In the genomic region with DNA sequence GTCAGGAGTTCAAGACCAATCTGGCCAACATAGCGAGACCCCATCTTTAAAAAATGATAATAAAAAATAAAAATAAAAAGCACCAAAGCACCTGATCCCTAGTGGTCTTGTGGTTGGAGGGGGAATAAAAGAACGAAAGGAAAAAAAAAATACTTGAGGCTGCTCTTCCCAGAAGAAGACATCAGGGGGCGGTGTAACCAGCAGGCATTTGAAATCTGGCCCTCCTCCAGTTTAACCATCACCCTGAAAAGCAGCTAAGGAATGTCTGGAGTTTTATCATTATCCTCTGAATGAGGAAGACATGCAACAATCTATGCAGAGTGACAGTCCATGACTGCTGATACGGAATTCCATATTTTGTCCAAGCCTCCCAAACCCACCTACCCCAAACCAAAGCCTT, we compare ENCODE assay signal across 10 cellular contexts. TPM values are rescaled to one million over a fixed set of nuclear protein-coding genes. Genes with fewer than 3 reads are reported as not detected.
A peak's percentile ranks its signal among the peaks of the same experiment; 100 is the strongest.
DNase-seq lines count a peak whose midpoint lies in the region; ATAC-seq and TF ChIP-seq lines count a peak whose summit lies in the region.
"Had no signal": no experiment of that assay in that cellular context is flagged by ENCODE, and none has a peak within 500 bp of the region (broad histone marks: within the 10 kb centered on the region; RNA-seq: fewer than 3 reads in every experiment).

No MANE protein-coding gene starts in this region.

- no peak for ATAC-seq in Panc1
- ATAC-seq in GM21529 (IDR thresholded peaks at IDR 0.05; ENCODE audit: unreplicated experiment), result no peak
- no peak for ATAC-seq in HG03039 (IDR thresholded peaks at IDR 0.05; ENCODE audit: unreplicated experiment)
- ATAC-seq: left lung had no signal

- H3K36me3 ChIP-seq in Panc1 (ENCODE audit: control insufficient read depth, insufficient read depth, low read length), result no peaks in the 10 kb centered on the region
- H3K36me3 ChIP-seq: left lung had no signal

- H3K9me3 ChIP-seq in Panc1 (ENCODE audit: control insufficient read depth, insufficient read depth, low read depth, low read length), result no peaks in the 10 kb centered on the region
- H3K9me3 ChIP-seq: left lung had no signal

- POLR2A ChIA-PET in GM10248 (lab: Yijun Ruan, JAX) (no interaction called here), Panc1 (lab: Charles Lee) (no interaction called here), RWPE1 (lab: Yijun Ruan, JAX; ENCODE audit: low non-redundant PET) (no interaction called here)

- CTCF ChIA-PET in GM10248 (lab: Yijun Ruan, JAX), result interaction anchor here (0.9 to 5.8 kb wide), 16 partner anchors 9 to 263 kb away, joined by 3 to 40 read pairs (median 4); a partner anchor contains a TSS
- CTCF ChIA-PET in Panc1 (lab: Charles Lee), result interaction anchor here (0.5 kb wide), 1 partner anchor 141 kb away, joined by 4 read pairs; no protein-coding TSS in a partner anchor
- CTCF ChIA-PET in RWPE1 (lab: Yijun Ruan, JAX), result no interaction called here

- intact Hi-C loops in Panc1 (cut with micrococcal nuclease; ENCODE audit: unreplicated experiment), result no loop called here

- no TSS peak for BruUV-seq in Panc1 (replicated peaks; lab: Mats Ljungman, UMichigan)

- no peaks in the 10 kb centered on the region for H3K27me3 ChIP-seq in Panc1 (ENCODE audit: control insufficient read depth, insufficient read depth, low read length)
- H3K27me3 ChIP-seq: left lung had no signal

- DNase-seq in A172 (ENCODE audit: low spot score) (peak; percentile 15), GM10248 (ENCODE audit: extremely low spot score) (no peak), Panc1 (ENCODE audit: low read depth, low spot score) (no peak), fibroblast of the aortic adventitia (ENCODE audit: low read depth) (peak; percentile 53), DMS79 (lab: John Stamatoyannopoulos, UW) (no peak), RWPE1 (ENCODE audit: low spot score) (no peak)
- DNase-seq: activated CD8-positive, alpha-beta memory T cell treated with anti-CD3 and anti-CD28 coated beads, Interleukin-2, amount 50 U/mL, for 4 hours; left lung had no signal

- TF ChIP-seq CTCF in GM10248 (IDR thresholded peaks at IDR 0.05; ENCODE audit: control extremely low read depth, extremely low read depth, low read depth, missing control alignments), result peak; percentile 52
- peak; percentile 62; the same call in 1 of the 2 replicates for TF ChIP-seq CTCF in Panc1 (IDR thresholded peaks at IDR 0.05)
- TF ChIP-seq CTCF in fibroblast of the aortic adventitia (IDR thresholded peaks at IDR 0.05; ENCODE audit: insufficient read depth, low read length), result peak; percentile 64
- no peak; the same call in 1 of the 2 replicates for TF ChIP-seq CTCF in RWPE1 (conservative IDR thresholded peaks at IDR 0.05; ENCODE audit: low read depth)

- no peak overlapping the region for H3K27ac ChIP-seq in Panc1 (ENCODE audit: low read length)
- no peak overlapping the region for H3K27ac ChIP-seq in RWPE1
- H3K27ac ChIP-seq: left lung had no signal

- H3K4me3 ChIP-seq in Panc1 (ENCODE audit: low read depth in 2 of 2, low read length in 2 of 2) (no peak overlapping the region), fibroblast of the aortic adventitia (ENCODE audit: low read depth, low read length) (no peak overlapping the region)
- H3K4me3 ChIP-seq: left lung had no signal

- in situ Hi-C loops in Panc1 (cut with HindIII; ENCODE audit: low pct_unique_long_range_greater_than_20kb, low sequenced_read_pairs), result no loop called here

- H3K4me1 ChIP-seq in Panc1 (ENCODE audit: control insufficient read depth, insufficient read depth, low read length), result no peaks in the 10 kb centered on the region

RNA-seq across cellular contexts. Expression of a gene that starts 5.6 kb away (rescaled TPM):
- total RNA-seq in A172 (2014; rRNA removed; shearing (Covaris generic)), result 20.5 and 21.3 TPM in 2 replicates
- total RNA-seq in Panc1 (2021; ENCODE audit: unreplicated experiment) (32.7 TPM), fibroblast of the aortic adventitia (ENCODE audit: low replicate concordance) (25.2 and 25.6 TPM in 2 replicates)
- 53.2 TPM for polyA plus RNA-seq in Panc1 (2012; ENCODE audit: insufficient read length)

RNA-seq across cellular contexts. Expression of a gene that starts 26.4 kb away (rescaled TPM):
- total RNA-seq in A172 (2014; rRNA removed; shearing (Covaris generic)), result 57.0 and 68.4 TPM in 2 replicates
- total RNA-seq in Panc1 (2021; ENCODE audit: unreplicated experiment) (31.4 TPM), fibroblast of the aortic adventitia (ENCODE audit: low replicate concordance) (31.9 and 48.9 TPM in 2 replicates)
- 52.1 TPM for polyA plus RNA-seq in Panc1 (2012; ENCODE audit: insufficient read length)

RNA-seq across cellular contexts. Expression of a gene that starts 26.7 kb away (rescaled TPM):
- 37.3 and 48.1 TPM in 2 replicates for total RNA-seq in A172 (2014; rRNA removed; shearing (Covaris generic))
- total RNA-seq in Panc1 (2021; ENCODE audit: unreplicated experiment) (15.9 TPM), fibroblast of the aortic adventitia (ENCODE audit: low replicate concordance) (13.7 and 17.1 TPM in 2 replicates)
- 19.5 TPM for polyA plus RNA-seq in Panc1 (2012; ENCODE audit: insufficient read length)

Comparison
In these comparisons a context has a peak if more than half of its experiments do, and no peak if none do; other contexts are left out.
1. DNase-seq: peak in A172 (single experiment) and fibroblast of the aortic adventitia (single experiment); none in GM10248 (single experiment), Panc1 (single experiment), DMS79 (single experiment) and RWPE1 (single experiment).